Comparison of ENCODE assay signal across 24 cellular contexts in genomic region chr9:38282756-38283155, GRCh38.
"Had no signal": no experiment of that assay in that cellular context is flagged by ENCODE, and none has a peak within 500 bp of the region (broad histone marks: within the 10 kb centered on the region; RNA-seq: fewer than 3 reads in every experiment).

No MANE protein-coding gene starts in this region.

- H3K4me1 ChIP-seq: left ventricle myocardium inferior, parathyroid adenoma, psoas muscle, right lobe of liver, tibial nerve, uterus had no signal

- H3K9me3 ChIP-seq: left ventricle myocardium inferior, mucosa of descending colon, psoas muscle, right lobe of liver, tibial nerve, uterus had no signal

- H3K27ac ChIP-seq: left ventricle myocardium inferior, parathyroid adenoma, psoas muscle, right lobe of liver, tibial nerve, uterus had no signal

- DNase-seq: hypothalamus; immature natural killer cell; kidney; left ventricle myocardium inferior; mesendoderm; midbrain; mucosa of descending colon; naive thymus-derived CD4-positive, alpha-beta T cell; psoas muscle; stimulated activated CD4-positive, alpha-beta T cell treated with anti-CD3 and anti-CD28 coated beads, Interleukin-1b, Interleukin-23, amount 100 ng/mL, for 48 hours; stimulated activated CD4-positive, alpha-beta T cell treated with anti-CD3 and anti-CD28 coated beads, Interleukin-2, amount 100 ng/mL, for 48 hours; stimulated activated CD4-positive, alpha-beta T cell treated with anti-CD3 and anti-CD28 coated beads, Interleukin-4, amount 100 ng/mL, for 4 hours; stimulated activated CD8-positive, alpha-beta memory T cell treated with anti-CD3 and anti-CD28 coated beads, Interleukin-4, amount 100 ng/mL, for 48 hours; stimulated activated naive CD4-positive, alpha-beta T cell treated with Interleukin-2 at 50 U/mL for 16 hours; stimulated activated naive CD8-positive, alpha-beta T cell treated with anti-CD3 and anti-CD28 coated beads, Interleukin-15, amount 100 ng/mL, for 72 hours; substantia nigra; uterus had no signal

- H3K27me3 ChIP-seq: right lobe of liver, tibial nerve, uterus had no signal

- H3K4me3 ChIP-seq: left ventricle myocardium inferior, lung, mucosa of descending colon, psoas muscle, right lobe of liver, smooth muscle cell, tibial nerve, uterus had no signal

- H3K36me3 ChIP-seq: left ventricle myocardium inferior, right lobe of liver, tibial nerve, uterus had no signal

- ATAC-seq: mucosa of descending colon; naive thymus-derived CD4-positive, alpha-beta T cell; natural killer cell treated with Interleukin-12 subunit alpha and Interleukin-12 subunit beta and Interleukin-15 and Interleukin-18, amount 100 ng/mL, for 72 hours; psoas muscle; stimulated activated memory B cell treated with anti-CD40 and anti-IgM and Interleukin-4, amounts not matched to agents 10 μg/mL and 1 μg/mL and 100 μg/mL, for 72 hours; stimulated activated naive CD8-positive, alpha-beta T cell treated with anti-CD3 and anti-CD28 coated beads, Interleukin-15, amount 100 ng/mL, for 72 hours had no signal
